Comparison of ENCODE assay signal across 8 cellular contexts in the genomic region with DNA sequence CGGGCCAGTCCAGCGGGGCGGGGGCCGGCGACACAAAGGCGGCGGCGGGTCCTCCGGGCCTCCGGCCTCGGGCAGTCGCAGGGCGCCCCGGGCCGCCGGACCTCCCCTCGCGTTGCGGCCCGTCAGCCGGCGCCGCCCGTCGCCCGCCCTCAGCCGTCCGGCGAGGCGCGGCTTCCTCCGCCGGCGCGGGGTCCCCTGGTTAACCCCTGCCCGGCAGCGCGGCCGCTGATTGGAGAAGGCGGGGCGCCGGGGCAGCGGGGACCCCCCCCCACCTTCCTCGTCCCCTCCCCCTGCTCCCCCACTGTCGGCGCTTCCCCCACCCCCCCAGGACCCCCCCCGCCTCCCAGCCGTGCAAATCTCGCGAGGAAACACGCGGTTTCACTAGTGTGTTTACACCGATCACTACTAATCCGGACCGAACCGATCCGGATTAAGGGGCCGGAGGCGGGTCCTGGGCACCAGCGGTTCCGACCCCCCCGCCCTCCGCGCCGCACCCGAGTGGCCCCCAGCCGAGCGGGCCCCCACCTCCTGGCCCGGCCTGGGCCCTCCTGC. TPM values are rescaled to one million over a fixed set of nuclear protein-coding genes. Genes with fewer than 3 reads are reported as not detected.
DNase-seq lines count a peak whose midpoint lies in the region; ATAC-seq and TF ChIP-seq lines count a peak whose summit lies in the region.
"Not testable (repeated sequence)": the region's sequence is repeated elsewhere in the genome, so short reads cannot be mapped to it uniquely, and the experiment has no call there.

Gene TLK2 (plus strand): TSS at position 402 of the 552 bp plus-strand sequence. CDS start 2,301 bp downstream, outside the sequence.

- DNase-seq in ELF-1 (ENCODE audit: low read depth, low spot score) (peak; percentile 24), H7 (peak; percentile 97), M059J (ENCODE audit: low read depth) (peak; percentile 73), fibroblast of villous mesenchyme (ENCODE audit: low read depth) (peak; percentile 86), nephron progenitor cell (peak; percentile 81)
- DNase-seq in SK-N-MC (ENCODE audit: low read depth, low spot score): not testable (repeated sequence)
- peak; percentile 64 for DNase-seq in activated gamma-delta T cell treated with anti-CD3 and anti-CD28 coated beads, Interleukin-2, amount 50 U/mL, for 16 hours (ENCODE audit: low read depth)
- DNase-seq in stimulated activated naive CD8-positive, alpha-beta T cell treated with anti-CD3 and anti-CD28 coated beads, Interleukin-15, Interleukin-2, amounts not matched to agents 100 U/mL and 50 U/mL, for 24 hours: peak; percentile 86

- TF ChIP-seq CTCF in fibroblast of villous mesenchyme (IDR thresholded peaks at IDR 0.05; ENCODE audit: insufficient read depth, low read depth, low read length); nephron progenitor cell (IDR thresholded peaks at IDR 0.05): not testable (repeated sequence)

- not testable (repeated sequence) for H3K9me3 Mint-ChIP-seq in nephron progenitor cell

- not testable (repeated sequence) for H3K36me3 ChIP-seq in H7 (replicated peaks; ENCODE audit: control insufficient read depth, insufficient read depth, low read length); SK-N-MC (ENCODE audit: insufficient read depth, low read length)

- ATAC-seq in stimulated activated naive CD8-positive, alpha-beta T cell treated with anti-CD3 and anti-CD28 coated beads, Interleukin-15, Interleukin-2, amounts not matched to agents 100 U/mL and 50 U/mL, for 24 hours: peak; percentile 87

- H3K9me3 ChIP-seq in SK-N-MC (ENCODE audit: low read depth, low read length): not testable (repeated sequence)

- peaks cover 26% of the 10 kb centered on the region for H3K4me1 Mint-ChIP-seq in nephron progenitor cell

- H3K36me3 Mint-ChIP-seq in nephron progenitor cell (ENCODE audit: low read depth): peaks cover 38% of the 10 kb centered on the region

- peak within 1 kb of the TSS; percentile 95 for H3K27ac Mint-ChIP-seq in nephron progenitor cell

- peak within 1 kb of the TSS; percentile 59 for H3K4me3 ChIP-seq in H7 (ENCODE audit: insufficient read depth, low read depth, low read length)
- peak within 1 kb of the TSS; percentile 85 for H3K4me3 ChIP-seq in SK-N-MC
- peak within 1 kb of the TSS; percentile 69 for H3K4me3 ChIP-seq in fibroblast of villous mesenchyme (ENCODE audit: low read depth, low read length)

- not testable (repeated sequence) for H3K27me3 Mint-ChIP-seq in nephron progenitor cell (ENCODE audit: low read depth, poor library complexity)

- not testable (repeated sequence) for H3K27me3 ChIP-seq in H7 (ENCODE audit: control insufficient read depth, insufficient read depth, low read length)

- H3K27ac ChIP-seq in SK-N-MC: peak within 1 kb of the TSS; percentile 60; the same call in 1 of the 2 replicates

- peak within 1 kb of the TSS; percentile 94 for H3K4me3 Mint-ChIP-seq in nephron progenitor cell

- peak within 1 kb of the TSS; percentile 90 for H3K9ac ChIP-seq in SK-N-MC (ENCODE audit: insufficient read length)

RNA-seq across cellular contexts. Expression of gene TLK2, which starts in this region (rescaled TPM):
- 51.0 and 57.6 TPM in 2 replicates for total RNA-seq in H7 (2014; rRNA removed; shearing (Covaris generic))
- 28.3 and 43.9 TPM in 2 replicates for total RNA-seq in M059J (2014; rRNA removed; shearing (Covaris generic))
- 49.3 and 60.0 TPM in 2 replicates for total RNA-seq in fibroblast of villous mesenchyme
